ENCODE assay signal across 9 cellular contexts in genomic region chr1:108561731-108562326, GRCh38. TPM values are rescaled to one million over a fixed set of nuclear protein-coding genes. Genes with fewer than 3 reads are reported as not detected.
A peak's percentile ranks its signal among the peaks of the same experiment; 100 is the strongest.
DNase-seq lines count a peak whose midpoint lies in the region; ATAC-seq and TF ChIP-seq lines count a peak whose summit lies in the region.
"Had no signal": no experiment of that assay in that cellular context is flagged by ENCODE, and none has a peak within 500 bp of the region (broad histone marks: within the 10 kb centered on the region; RNA-seq: fewer than 3 reads in every experiment).

No MANE protein-coding gene starts in this region.

- ATAC-seq in GM21423 (IDR thresholded peaks at IDR 0.05; ENCODE audit: unreplicated experiment): peak; percentile 37

- TF ChIP-seq CTCF in sigmoid colon (IDR thresholded peaks at IDR 0.05): peak in 1 of 4 experiments; percentile 24

- peaks cover 40% of the 10 kb centered on the region for H3K4me1 ChIP-seq in HUES48 (ENCODE audit: control insufficient read depth, insufficient read depth, low read length)
- peaks cover 0 to 23% (median 11%) of the 10 kb centered on the region in 4 donors for H3K4me1 ChIP-seq in sigmoid colon

- DNase-seq in DMS53 (lab: John Stamatoyannopoulos, UW) (peak; percentile 94), RKO (ENCODE audit: low spot score) (peak; percentile 76), activated T-helper 1 cell treated with Interleukin-2 at 50 U/mL for 16 hours (ENCODE audit: low read depth) (peak; percentile 73), glomerular visceral epithelial cell (ENCODE audit: extremely low spot score) (peak; percentile 53), sigmoid colon (peak; percentile 66), inferior parietal cortex (ENCODE audit: extremely low spot score) (no peak)

- H3K9me3 ChIP-seq in HUES48 (ENCODE audit: control insufficient read depth, insufficient read depth, low read length) (no peaks in the 10 kb centered on the region), sigmoid colon (no peaks in the 10 kb centered on the region)

- no peak overlapping the region for H3K27ac ChIP-seq in HUES48 (ENCODE audit: low read depth, low read length)
- H3K27ac ChIP-seq in sigmoid colon: no peak overlapping the region
- H3K27ac ChIP-seq: epithelial cell of prostate had no signal

- 23 to 36% methylated on average over 11 of the region's 11 CpGs for WGBS in sigmoid colon, 2 donors

- no peak for TF ChIP-seq EP300 in sigmoid colon (IDR thresholded peaks at IDR 0.05)

- peak overlapping the region; percentile 86; the same call in 1 of the 2 replicates for H3K4me3 ChIP-seq in HUES48 (ENCODE audit: low read depth, low read length)
- peak overlapping the region in 2 of 4 donors; percentile 59 to 75 for H3K4me3 ChIP-seq in sigmoid colon

- TF ChIP-seq POLR2A in sigmoid colon (IDR thresholded peaks at IDR 0.05): no peak

- H3K27me3 ChIP-seq in HUES48 (ENCODE audit: control insufficient read depth, insufficient read depth, low read length): no peaks in the 10 kb centered on the region
- H3K27me3 ChIP-seq in sigmoid colon: no peaks in the 10 kb centered on the region

- intact Hi-C loops in sigmoid colon (cut with DNase I): loop anchor here (2.0 to 5.0 kb wide), 2 partner anchors 50 to 129 kb away; no protein-coding TSS in a partner anchor

- H3K36me3 ChIP-seq in HUES48 (ENCODE audit: control insufficient read depth, insufficient read depth, low read length): no peaks in the 10 kb centered on the region
- H3K36me3 ChIP-seq in sigmoid colon: no peaks in the 10 kb centered on the region

- H3K9ac ChIP-seq in HUES48 (ENCODE audit: low read depth, low read length): no peak overlapping the region

RNA-seq across cellular contexts. Expression of gene EEIG2, which starts 1.9 kb away (rescaled TPM):
- 10 to 100 TPM; 11.0 to 17.2 (median 13.4) TPM for total RNA-seq in sigmoid colon
- polyA plus RNA-seq in sigmoid colon: 10 to 100 TPM; 10.6 to 12.0 (median 11.8) TPM
